ENCODE assay signal across 12 cellular contexts in the genomic region with DNA sequence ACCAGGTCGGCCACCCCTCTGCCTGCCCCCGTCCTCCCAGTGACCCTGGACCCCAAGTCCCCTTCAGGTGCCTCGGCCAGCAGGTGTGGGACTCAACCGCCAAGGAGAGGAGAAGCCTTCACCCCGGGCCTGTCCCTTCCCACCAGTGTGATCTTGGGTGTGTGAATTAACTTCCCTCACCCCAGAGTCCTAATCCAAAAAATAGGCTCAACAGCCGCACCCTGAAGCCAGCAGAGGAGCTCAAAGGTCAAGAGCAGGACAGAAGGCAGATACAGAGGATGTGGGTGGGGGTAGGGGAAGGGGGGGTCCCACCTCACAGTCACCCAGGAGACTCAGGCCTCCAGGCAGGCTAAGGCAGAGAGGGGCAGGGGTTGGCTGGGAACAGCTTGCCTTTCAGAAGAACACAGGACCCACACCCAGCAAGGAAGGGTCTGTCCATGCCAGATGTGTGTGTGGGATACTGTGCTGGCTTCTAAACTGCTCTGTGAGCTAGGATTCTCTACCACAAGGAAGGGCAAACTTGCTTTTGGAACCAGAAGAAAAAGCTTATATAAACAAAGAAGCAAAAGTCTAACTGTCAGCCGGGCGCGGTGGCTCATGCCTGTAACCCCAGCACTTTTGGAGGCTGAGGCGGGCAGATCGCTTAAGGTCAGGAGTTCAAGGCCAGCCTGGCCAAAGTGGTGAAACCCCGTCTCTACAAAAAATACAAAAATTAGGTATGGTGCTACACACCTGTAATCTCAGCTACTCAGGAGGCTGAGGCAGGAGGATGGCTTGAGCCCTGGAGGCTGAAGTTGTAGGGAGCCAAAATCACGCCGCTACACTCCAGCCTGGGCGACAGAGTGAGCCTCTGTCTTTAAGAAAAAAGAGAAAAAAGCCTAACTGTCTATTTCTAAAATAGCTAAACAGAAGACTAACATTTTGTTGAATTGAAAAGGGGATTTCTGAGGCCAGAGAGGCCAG. TPM values are rescaled to one million over a fixed set of nuclear protein-coding genes. Genes with fewer than 3 reads are reported as not detected.
DNase-seq lines count a peak whose midpoint lies in the region; ATAC-seq, FAIRE-seq and TF ChIP-seq lines count a peak whose summit lies in the region.
"Had no signal": no experiment of that assay in that cellular context is flagged by ENCODE, and none has a peak within 500 bp of the region (broad histone marks: within the 10 kb centered on the region; RNA-seq: fewer than 3 reads in every experiment).

No MANE protein-coding gene starts in this region.

- TF ChIP-seq CTCF in esophagus squamous epithelium (IDR thresholded peaks at IDR 0.05) (no peak), coronary artery (IDR thresholded peaks at IDR 0.05) (no peak)

- peak overlapping the region; percentile 29 to 98 (median 94) for H3K27ac ChIP-seq in esophagus squamous epithelium
- H3K27ac ChIP-seq in skin epidermis = peak overlapping the region in 20 of 21 experiments; percentile 0 to 98 (median 86)
- H3K27ac ChIP-seq in coronary artery = peak overlapping the region in 1 of 2 donors; percentile 35
- H3K27ac ChIP-seq: brain microvascular endothelial cell had no signal

- no peak for FAIRE-seq in RCC 7860 (lab: Jason Lieb, UNC)
- FAIRE-seq: HTR-8/SVneo had no signal

- TF ChIP-seq POLR2A in esophagus squamous epithelium (IDR thresholded peaks at IDR 0.05) = no peak

- intact Hi-C loops in esophagus squamous epithelium (cut with DNase I) = no loop called here

- no peaks in the 10 kb centered on the region for H3K9me3 ChIP-seq in esophagus squamous epithelium
- H3K9me3 ChIP-seq: heart right ventricle had no signal

- peak; percentile 21 for DNase-seq in RPMI8226
- no peak for DNase-seq in esophagus squamous epithelium (lab: John Stamatoyannopoulos, UW)
- no peak for DNase-seq in coronary artery (ENCODE audit: low spot score)
- DNase-seq in RCC 7860 (ENCODE audit: low spot score) = no peak
- no peak for DNase-seq in stimulated activated CD4-positive, alpha-beta T cell treated with anti-CD3 and anti-CD28 coated beads, Interleukin-1b, Interleukin-23, amount 100 ng/mL, for 48 hours
- DNase-seq: brain microvascular endothelial cell, NCI-H524 had no signal

- 57 to 71% methylated on average over 9 to 10 of the region's 15 CpGs for WGBS in esophagus squamous epithelium, 2 donors

- H3K27me3 ChIP-seq in esophagus squamous epithelium = no peaks in the 10 kb centered on the region
- H3K27me3 ChIP-seq: brain microvascular endothelial cell had no signal

- peak overlapping the region; percentile 13; the same call in 1 of the 2 replicates for H3K4me3 ChIP-seq in GM08714 (ENCODE audit: low read length)
- H3K4me3 ChIP-seq in esophagus squamous epithelium = peak overlapping the region in 1 of 4 donors; percentile 35
- no peak overlapping the region for H3K4me3 ChIP-seq in skin epidermis
- no peak overlapping the region for H3K4me3 ChIP-seq in coronary artery

- peaks cover 53 to 83% (median 62%) of the 10 kb centered on the region in 3 donors for H3K4me1 ChIP-seq in esophagus squamous epithelium

- H3K36me3 ChIP-seq in esophagus squamous epithelium = peaks cover 0 to 21% (median 0%) of the 10 kb centered on the region in 3 donors
- H3K36me3 ChIP-seq: brain microvascular endothelial cell had no signal

- no peak for ATAC-seq in GM18909 (IDR thresholded peaks at IDR 0.05; ENCODE audit: poor library complexity, unreplicated experiment)

RNA-seq across cellular contexts. Expression of gene PIEZO1, which starts 4.6 kb away (rescaled TPM):
- total RNA-seq in esophagus squamous epithelium = 100 to 1,000 TPM in 2 of 4 donors, 10 to 100 TPM in 2; 46.0 to 131 (median 103) TPM

RNA-seq across cellular contexts. Expression of gene CDT1, which starts 23.2 kb away (rescaled TPM):
- 10 to 100 TPM in 3 of 4 donors, 1 to 10 TPM in 1; 7.7 to 20.7 (median 11.2) TPM for total RNA-seq in esophagus squamous epithelium

RNA-seq across cellular contexts. Expression of gene APRT, which starts 31.3 kb away (rescaled TPM):
- total RNA-seq in esophagus squamous epithelium = 100 to 1,000 TPM; 186 to 314 (median 250) TPM
